22 cellular contexts compared by ENCODE assay signal in genomic region chr3:189985938-189986337, GRCh38.
"Had no signal": no experiment of that assay in that cellular context is flagged by ENCODE, and none has a peak within 500 bp of the region (broad histone marks: within the 10 kb centered on the region; RNA-seq: fewer than 3 reads in every experiment).

No MANE protein-coding gene starts in this region.

- H3K9me3 ChIP-seq: left ventricle myocardium inferior, prostate gland, right atrium auricular region, upper lobe of left lung had no signal

- H3K27ac ChIP-seq: left ventricle myocardium inferior, neural progenitor cell, prostate gland, right atrium auricular region, upper lobe of left lung had no signal

- H3K4me3 ChIP-seq: left ventricle myocardium inferior, neural progenitor cell, prostate gland, right atrium auricular region, upper lobe of left lung had no signal

- DNase-seq: activated B cell treated with CpG ODN at 0.5 μM for 24 hours; activated CD4-positive, alpha-beta T cell treated with anti-CD3 and anti-CD28 coated beads for 36 hours; activated CD4-positive, alpha-beta T cell treated with anti-CD3 and anti-CD28 coated beads, Interleukin-2, amount 50 U/mL, for 4 hours; activated effector memory CD4-positive, alpha-beta T cell treated with Interleukin-2 at 50 U/mL for 16 hours; activated naive CD4-positive, alpha-beta T cell treated with anti-CD3 and anti-CD28 coated beads for 36 hours; activated naive CD8-positive, alpha-beta T cell treated with anti-CD3 and anti-CD28 coated beads, Interleukin-2, amount 10 ng/mL, durations not matched to agents 7 days and 5 days; activated T-cell treated with anti-CD3 and anti-CD28 coated beads, Interleukin-2, amount 50 U/mL, for 48 hours; amniotic stem cell; effector memory CD4-positive, alpha-beta T cell; foreskin melanocyte; immature natural killer cell; kidney glomerular epithelial cell; left ventricle myocardium inferior; mammary epithelial cell; naive thymus-derived CD8-positive, alpha-beta T cell; stimulated activated CD4-positive, alpha-beta T cell treated with anti-CD3 and anti-CD28 coated beads, Interleukin-4, amount 100 ng/mL, for 24 hours; stimulated activated naive CD8-positive, alpha-beta T cell treated with anti-CD3 and anti-CD28 coated beads, Interleukin-15, Interleukin-2, amounts not matched to agents 100 U/mL and 50 U/mL, for 24 hours; T1000 had no signal

- ATAC-seq: activated CD4-positive, alpha-beta T cell treated with anti-CD3 and anti-CD28 coated beads for 36 hours; naive thymus-derived CD8-positive, alpha-beta T cell; stimulated activated naive CD8-positive, alpha-beta T cell treated with anti-CD3 and anti-CD28 coated beads, Interleukin-15, Interleukin-2, amounts not matched to agents 100 U/mL and 50 U/mL, for 24 hours had no signal

- H3K4me1 ChIP-seq: neural progenitor cell had no signal

- H3K4me2 ChIP-seq: neural progenitor cell had no signal
